Comparison of ENCODE assay signal across 8 cellular contexts in the genomic region with DNA sequence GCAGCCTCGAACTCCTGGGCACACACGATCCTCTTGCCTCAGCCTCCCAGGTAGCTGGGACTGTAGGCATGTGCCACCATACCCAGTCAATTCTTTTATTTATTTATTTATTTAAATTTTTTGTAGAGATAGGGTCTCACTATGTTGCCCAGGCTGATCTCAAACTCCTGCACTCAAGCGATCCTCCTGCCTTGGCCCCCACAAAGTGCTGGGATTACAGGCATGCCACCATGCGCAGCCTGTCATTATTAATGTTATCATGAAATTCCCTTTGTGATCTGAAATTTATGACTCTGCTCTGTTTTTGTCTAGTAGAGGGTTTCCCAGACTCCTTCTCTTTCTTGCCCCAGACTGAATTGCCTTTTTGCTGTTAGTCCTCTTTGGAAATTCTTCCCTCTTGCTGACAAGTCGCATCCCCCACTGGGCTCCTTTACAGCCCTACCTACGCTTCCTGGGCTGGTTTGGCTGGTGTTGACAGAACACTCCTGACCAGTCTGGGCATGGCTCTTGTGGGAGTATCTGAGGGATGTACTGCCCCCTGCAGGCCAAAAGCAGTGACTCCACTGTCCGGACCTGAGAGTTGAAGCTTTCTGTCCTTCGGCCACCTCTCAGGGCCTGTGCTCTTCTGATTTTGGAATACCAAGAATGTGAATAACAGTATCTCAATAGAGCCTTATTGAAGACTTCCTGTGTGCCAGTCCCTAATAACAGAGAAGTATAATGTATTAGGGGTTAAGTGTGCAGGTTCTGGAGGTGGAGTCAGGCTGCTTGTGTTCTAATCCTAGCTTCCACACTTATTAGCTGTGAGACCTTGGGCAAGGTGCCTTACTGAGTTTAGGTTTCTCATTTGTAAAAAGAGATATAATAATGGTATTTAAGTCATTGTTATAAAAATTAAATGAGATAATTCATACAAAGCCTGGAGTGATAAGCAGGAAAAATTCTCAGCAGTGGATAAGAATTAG. TPM values are rescaled to one million over a fixed set of nuclear protein-coding genes. Genes with fewer than 3 reads are reported as not detected.
A peak's percentile ranks its signal among the peaks of the same experiment; 100 is the strongest.
DNase-seq lines count a peak whose midpoint lies in the region; ATAC-seq and TF ChIP-seq lines count a peak whose summit lies in the region.

No MANE protein-coding gene starts in this region.

- H3K27me3 ChIP-seq in CD4-positive, alpha-beta T cell (ENCODE audit: control insufficient read depth, insufficient read depth, low read length): no peaks in the 10 kb centered on the region

- DNase-seq in CD4-positive, alpha-beta T cell: peak; percentile 10 to 56 (median 40)
- DNase-seq in LNCaP clone FGC (ENCODE audit: low read depth) (peak; percentile 77), T-helper 17 cell (peak; percentile 24 to 45 (median 26)), astrocyte of the cerebellum (ENCODE audit: low read depth) (peak; percentile 15), iPS-NIHi7 (ENCODE audit: extremely low spot score) (peak; percentile 95)
- DNase-seq in stimulated activated CD4-positive, alpha-beta T cell treated with anti-CD3 and anti-CD28 coated beads, Interleukin-15, amount 100 ng/mL, for 24 hours: peak; percentile 73

- no peak overlapping the region for H3K27ac Mint-ChIP-seq in CD4-positive, alpha-beta T cell
- no peak overlapping the region for H3K27ac Mint-ChIP-seq in T-helper 17 cell

- TF ChIP-seq CTCF in CD4-positive, alpha-beta T cell (IDR thresholded peaks at IDR 0.05): peak; percentile 63
- TF ChIP-seq CTCF in LNCaP clone FGC (IDR thresholded peaks at IDR 0.05; ENCODE audit: control insufficient read depth, extremely low read depth, insufficient read depth) (peak; percentile 80), astrocyte of the cerebellum (IDR thresholded peaks at IDR 0.05; ENCODE audit: low read depth, low read length, missing control alignments) (peak; percentile 76)

- CTCF ChIA-PET in CD4-positive, alpha-beta T cell (lab: Charles Lee): interaction anchor here (0.6 to 1.7 kb wide), 6 partner anchors 10 to 460 kb away, joined by 3 to 6 read pairs (median 3); no protein-coding TSS in a partner anchor

- no peak overlapping the region for H3K4me3 Mint-ChIP-seq in CD4-positive, alpha-beta T cell
- H3K4me3 Mint-ChIP-seq in T-helper 17 cell: no peak overlapping the region

- ATAC-seq in CD4-positive, alpha-beta T cell (ENCODE audit: poor library complexity): peak; percentile 75
- ATAC-seq in GM19397 (IDR thresholded peaks at IDR 0.05; ENCODE audit: unreplicated experiment) (peak; percentile 61), T-helper 17 cell (peak; percentile 75), GM19455 (IDR thresholded peaks at IDR 0.05; ENCODE audit: unreplicated experiment) (no peak)

- H3K9me3 ChIP-seq in CD4-positive, alpha-beta T cell (ENCODE audit: control insufficient read depth, low read length): no peaks in the 10 kb centered on the region
- H3K9me3 ChIP-seq in T-helper 17 cell (ENCODE audit: control insufficient read depth, low read length, poor library complexity, severe bottlenecking): no peaks in the 10 kb centered on the region

- H3K27ac ChIP-seq in CD4-positive, alpha-beta T cell (ENCODE audit: low read depth, low read length): no peak overlapping the region

- no peaks in the 10 kb centered on the region for H3K9me3 Mint-ChIP-seq in CD4-positive, alpha-beta T cell

- POLR2A ChIA-PET in CD4-positive, alpha-beta T cell (lab: Charles Lee): no interaction called here

- intact Hi-C loops in CD4-positive, alpha-beta T cell (cut with DNase I, micrococcal nuclease): loop anchor here in 1 of 2 experiments (1.0 kb wide), 1 partner anchor 29 kb away; no protein-coding TSS in a partner anchor

- in situ Hi-C loops in astrocyte of the cerebellum (cut with HindIII; ENCODE audit: low sequenced_read_pairs): no loop called here

- no peaks in the 10 kb centered on the region for H3K27me3 Mint-ChIP-seq in CD4-positive, alpha-beta T cell
- no peaks in the 10 kb centered on the region for H3K27me3 Mint-ChIP-seq in T-helper 17 cell

- no peak overlapping the region for H3K4me3 ChIP-seq in LNCaP clone FGC (ENCODE audit: low read depth, low read length)
- no peak overlapping the region for H3K4me3 ChIP-seq in astrocyte of the cerebellum (ENCODE audit: low read depth, low read length)

- peaks cover 4% of the 10 kb centered on the region for H3K4me1 Mint-ChIP-seq in CD4-positive, alpha-beta T cell (ENCODE audit: low read depth)
- peaks cover 23% of the 10 kb centered on the region for H3K4me1 Mint-ChIP-seq in T-helper 17 cell

- peaks cover 16% of the 10 kb centered on the region for H3K36me3 Mint-ChIP-seq in CD4-positive, alpha-beta T cell (ENCODE audit: low read depth)
- peaks cover 12% of the 10 kb centered on the region for H3K36me3 Mint-ChIP-seq in T-helper 17 cell (ENCODE audit: low read depth)

RNA-seq across cellular contexts. Expression of gene TCEANC2, which starts 28.2 kb away (rescaled TPM):
- 1 to 10 TPM; 2.3 to 2.7 TPM for total RNA-seq in CD4-positive, alpha-beta T cell
- 1 to 10 TPM; 4.5 to 4.7 TPM for total RNA-seq in T-helper 17 cell

RNA-seq across cellular contexts. Expression of gene TMEM59, which starts 28.6 kb away (rescaled TPM):
- total RNA-seq in CD4-positive, alpha-beta T cell: 100 to 1,000 TPM; 128 TPM
- 100 to 1,000 TPM; 145 to 160 TPM for total RNA-seq in T-helper 17 cell

Comparison
In these comparisons a context has a peak if more than half of its experiments do, and no peak if none do; other contexts are left out.
1. DNase-seq: peak in every context shown above with its lines; median percentile 95 in iPS-NIHi7; 77 in LNCaP clone FGC; 73 in stimulated activated CD4-positive, alpha-beta T cell treated with anti-CD3 and anti-CD28 coated beads, Interleukin-15, amount 100 ng/mL, for 24 hours; 40 in CD4-positive, alpha-beta T cell; 26 in T-helper 17 cell; 15 in astrocyte of the cerebellum.